In the genomic region with DNA sequence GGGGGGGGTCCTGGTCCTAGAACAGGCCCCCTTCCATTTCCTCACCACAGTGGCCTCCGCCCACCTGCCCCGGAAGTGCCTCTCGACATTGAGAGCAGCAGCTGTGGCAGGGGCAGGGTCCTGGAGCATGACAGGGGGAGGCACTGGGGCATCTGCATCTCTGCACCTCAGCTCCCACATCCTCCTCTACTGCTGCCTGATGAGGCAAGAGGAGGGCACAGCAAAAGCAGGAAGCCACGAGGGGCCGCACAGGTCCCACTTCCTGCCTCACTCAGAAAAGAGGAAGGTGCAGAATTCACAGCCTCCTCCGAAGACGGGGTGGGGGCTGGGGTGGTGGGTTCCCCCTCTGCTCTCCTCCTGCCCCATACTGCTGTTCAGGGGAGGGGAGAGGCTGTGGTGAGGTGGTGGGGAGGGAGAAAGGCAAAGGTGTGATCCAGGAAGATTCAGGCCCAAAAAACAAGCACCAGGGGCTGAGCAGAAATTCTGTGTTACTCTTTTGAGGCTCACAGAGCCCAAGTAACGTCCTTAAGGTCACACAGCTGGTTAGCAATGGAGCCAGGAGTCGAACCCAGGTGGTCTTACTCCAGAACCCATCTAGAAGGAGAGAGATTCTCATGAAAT, we compare ENCODE assay signal across 1 cellular context.
TF ChIP-seq lines count a peak whose summit lies in the region.

No MANE protein-coding gene starts in this region.

TF ChIP-seq in SK-N-SH, 30 proteins besides CTCF, POLR2A, EP300 and RAD21 (continued from another document):
- TF ChIP-seq REST (IDR thresholded peaks at IDR 0.05; ENCODE audit: low read depth, low read length) (no peak), NFIC (IDR thresholded peaks at IDR 0.05; ENCODE audit: borderline replicate concordance) (no peak), MAX (IDR thresholded peaks at IDR 0.05; ENCODE audit: low read depth) (no peak), MEF2A (IDR thresholded peaks at IDR 0.05; ENCODE audit: borderline replicate concordance, low read depth) (no peak), FOXJ3 (CRISPR knock-in tag; IDR thresholded peaks at IDR 0.05) (no peak), RXRA (IDR thresholded peaks at IDR 0.05; ENCODE audit: borderline replicate concordance, low read depth) (no peak)
